27 cellular contexts compared by ENCODE assay signal in the genomic region with DNA sequence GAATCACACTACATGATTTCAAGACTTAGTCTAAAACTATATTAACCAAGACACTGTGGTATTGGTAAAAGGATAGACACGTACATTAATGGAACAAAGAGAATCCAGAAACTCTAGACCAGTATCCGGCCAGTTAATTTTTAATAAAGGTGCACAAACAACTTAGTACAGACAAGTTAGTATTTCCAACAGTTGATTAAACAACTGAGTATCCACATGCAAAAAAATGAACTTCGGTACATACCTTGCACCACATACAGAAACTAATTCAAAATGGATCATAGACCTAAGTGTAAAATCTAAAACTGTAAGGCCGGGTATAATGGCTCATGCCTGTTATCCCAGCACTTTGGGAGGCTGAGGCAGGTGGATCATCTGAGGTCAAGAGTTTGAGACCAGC.
"Had no signal": no experiment of that assay in that cellular context is flagged by ENCODE, and none has a peak within 500 bp of the region (broad histone marks: within the 10 kb centered on the region; RNA-seq: fewer than 3 reads in every experiment).

No MANE protein-coding gene starts in this region.

- H3K36me3 ChIP-seq: stomach, suprapubic skin, thoracic aorta, thyroid gland, tibial artery, tibial nerve, transverse colon, upper lobe of left lung, upper lobe of right lung, uterus, vagina had no signal

- H3K4me1 ChIP-seq: stomach, tibial artery, tibial nerve, transverse colon, uterus had no signal

- H3K9me3 ChIP-seq: suprapubic skin, testis, thyroid gland, uterus, vagina had no signal

- H3K27ac ChIP-seq: stomach, suprapubic skin, testis, thoracic aorta, thyroid gland, tibial artery, tibial nerve, transverse colon, upper lobe of left lung, upper lobe of right lung, uterus, vagina had no signal

- FAIRE-seq: urothelium cell line had no signal

- DNase-seq: stimulated activated CD4-positive, alpha-beta T cell treated with anti-CD3 and anti-CD28 coated beads, Interleukin-2, amount 100 ng/mL, for 48 hours; stimulated activated CD4-positive, alpha-beta T cell treated with anti-CD3 and anti-CD28 coated beads, Interleukin-4, amount 100 ng/mL, for 1 hour; stimulated activated CD4-positive, alpha-beta T cell treated with anti-CD3 and anti-CD28 coated beads, Interleukin-4, amount 100 ng/mL, for 24 hours; stimulated activated CD4-positive, alpha-beta T cell treated with anti-CD3 and anti-CD28 coated beads, Interleukin-4, amount 100 ng/mL, for 4 hours; stimulated activated CD8-positive, alpha-beta memory T cell treated with anti-CD3 and anti-CD28 coated beads, Interleukin-4, amount 100 ng/mL, for 48 hours; stimulated activated naive B cell treated with anti-CD40 and anti-IgM and Interleukin-4, amounts not matched to agents 10 μg/mL and 1 μg/mL and 100 μg/mL, for 72 hours; stimulated activated naive CD4-positive, alpha-beta T cell; stimulated activated naive CD4-positive, alpha-beta T cell treated with Interleukin-2 at 50 U/mL for 16 hours; stimulated activated naive CD8-positive, alpha-beta T cell treated with anti-CD3 and anti-CD28 coated beads, Interleukin-15, amount 100 ng/mL, for 72 hours; stimulated activated naive CD8-positive, alpha-beta T cell treated with anti-CD3 and anti-CD28 coated beads, Interleukin-15, Interleukin-2, amounts not matched to agents 100 U/mL and 50 U/mL, for 24 hours; stomach; substantia nigra; testis; thyroid gland; tibial artery; transverse colon; trophoblast cell; upper lobe of left lung; upper lobe of right lung; uterus had no signal

- H3K4me3 ChIP-seq: stomach, suprapubic skin, testis, thoracic aorta, thyroid gland, tibial artery, tibial nerve, transverse colon, upper lobe of left lung, upper lobe of right lung, uterus, vagina had no signal

- H3K27me3 ChIP-seq: stomach, suprapubic skin, testis, thyroid gland, tibial artery, tibial nerve, transverse colon, upper lobe of left lung, upper lobe of right lung, uterus, vagina had no signal

- ATAC-seq: stimulated activated effector memory CD8-positive, alpha-beta T cell treated with anti-CD3 and anti-CD28 coated beads, Interleukin-12 subunit alpha, Interleukin-12 subunit beta, amount 100 ng/mL, for 72 hours; stimulated activated memory B cell treated with anti-CD40 and anti-IgM and Interleukin-4, amounts not matched to agents 10 μg/mL and 1 μg/mL and 100 μg/mL, for 72 hours; stimulated activated naive B cell treated with anti-CD40 and anti-IgM and Interleukin-4, amounts not matched to agents 10 μg/mL and 1 μg/mL and 100 μg/mL, for 72 hours; stimulated activated naive CD8-positive, alpha-beta T cell treated with anti-CD3 and anti-CD28 coated beads, Interleukin-15, amount 100 ng/mL, for 72 hours; stimulated activated naive CD8-positive, alpha-beta T cell treated with anti-CD3 and anti-CD28 coated beads, Interleukin-15, Interleukin-2, amounts not matched to agents 100 U/mL and 50 U/mL, for 24 hours; upper lobe of right lung had no signal
